Comparison of ENCODE assay signal across 33 cellular contexts in genomic region chr3:53091011-53091410, GRCh38.
"Had no signal": no experiment of that assay in that cellular context is flagged by ENCODE, and none has a peak within 500 bp of the region (broad histone marks: within the 10 kb centered on the region; RNA-seq: fewer than 3 reads in every experiment).

No MANE protein-coding gene starts in this region.

- H3K9me3 ChIP-seq: ascending aorta, breast epithelium had no signal

- H3K4me1 Mint-ChIP-seq: activated B cell treated with CpG ODN at 0.5 μM for 24 hours; activated T-helper 17 cell treated with anti-CD3 and anti-CD28 coated beads, Interleukin-2, amount 50 U/mL, for 72 hours; brain; endodermal cell; T-helper 17 cell had no signal

- H3K4me1 ChIP-seq: ascending aorta, breast epithelium had no signal

- H3K27me3 ChIP-seq: ascending aorta, breast epithelium had no signal

- H3K27ac Mint-ChIP-seq: activated B cell treated with CpG ODN at 0.5 μM for 24 hours; activated CD8-positive, alpha-beta T cell treated with anti-CD3 and anti-CD28 coated beads for 36 hours; activated naive CD8-positive, alpha-beta T cell; activated T-helper 17 cell treated with anti-CD3 and anti-CD28 coated beads, Interleukin-2, amount 50 U/mL, for 72 hours; brain; endodermal cell; T-helper 2 cell treated with Interferon-gamma antibody and Interleukin-4, amounts not matched to agents 5 μg/mL and 100 μg/mL, for 36 hours had no signal

- H3K36me3 ChIP-seq: breast epithelium, cardiac muscle cell, WERI-Rb-1 had no signal

- ATAC-seq: activated CD4-positive, CD25-positive, alpha-beta regulatory T cell treated with anti-CD3 and anti-CD28 coated beads, Interleukin-2, amount 50 U/mL, for 24 hours; activated CD8-positive, alpha-beta T cell treated with anti-CD3 and anti-CD28 coated beads for 36 hours; activated T-cell treated with anti-CD3 and anti-CD28 coated beads, Interleukin-2, amount 50 U/mL, for 4 hours; activated T-helper 17 cell treated with anti-CD3 and anti-CD28 coated beads, Interleukin-2, amount 50 U/mL, for 72 hours; esophagus mucosa; T-helper 17 cell had no signal

- FAIRE-seq: colon, frontal cortex had no signal

- H3K4me3 Mint-ChIP-seq: activated B cell treated with CpG ODN at 0.5 μM for 24 hours; activated CD8-positive, alpha-beta T cell treated with anti-CD3 and anti-CD28 coated beads for 36 hours; activated naive CD8-positive, alpha-beta T cell; activated T-cell treated with anti-CD3 and anti-CD28 coated beads, Interleukin-2, amount 50 U/mL, for 4 hours; activated T-helper 17 cell treated with anti-CD3 and anti-CD28 coated beads, Interleukin-2, amount 50 U/mL, for 72 hours; brain; endodermal cell; T-helper 17 cell; T-helper 2 cell treated with Interferon-gamma antibody and Interleukin-4, amounts not matched to agents 5 μg/mL and 100 μg/mL, for 36 hours had no signal

- H3K4me3 ChIP-seq: ascending aorta, breast epithelium, cardiac muscle cell had no signal

- H3K27ac ChIP-seq: ascending aorta, breast epithelium, cardiac muscle cell, WERI-Rb-1 had no signal

- DNase-seq: activated B cell treated with CpG ODN at 0.5 μM for 24 hours; activated CD4-positive, alpha-beta T cell treated with anti-CD3 and anti-CD28 coated beads for 48 hours; activated CD4-positive, alpha-beta T cell treated with anti-CD3 and anti-CD28 coated beads, Interleukin-2, amount 50 U/mL, for 1 hour; activated CD4-positive, alpha-beta T cell treated with anti-CD3 and anti-CD28 coated beads, Interleukin-2, amount 50 U/mL, for 48 hours; activated CD8-positive, alpha-beta memory T cell treated with anti-CD3 and anti-CD28 coated beads for 24 hours; activated CD8-positive, alpha-beta T cell treated with anti-CD3 and anti-CD28 coated beads for 36 hours; activated effector memory CD4-positive, alpha-beta T cell treated with Interleukin-2 at 50 U/mL for 16 hours; activated gamma-delta T cell treated with Interleukin-2 at 50 U/mL for 16 hours; activated naive CD4-positive, alpha-beta T cell treated with anti-CD3 and anti-CD28 coated beads, Interleukin-2, amount 50 U/mL, for 16 hours; activated naive CD4-positive, alpha-beta T cell treated with Interleukin-2 at 50 U/mL for 16 hours; activated T-cell treated with anti-CD3 and anti-CD28 coated beads, Interleukin-2, amount 50 U/mL, for 4 hours; central memory CD4-positive, alpha-beta T cell; cerebellar nuclear complex; cortex of kidney; effector memory CD4-positive, alpha-beta T cell; endodermal cell; foreskin fibroblast; head of caudate nucleus; T-helper 1 cell; T-helper 17 cell; T1000; WERI-Rb-1 had no signal

- H3K9me3 Mint-ChIP-seq: activated B cell treated with CpG ODN at 0.5 μM for 24 hours; activated CD8-positive, alpha-beta T cell treated with anti-CD3 and anti-CD28 coated beads for 36 hours; activated T-cell treated with anti-CD3 and anti-CD28 coated beads, Interleukin-2, amount 50 U/mL, for 4 hours; activated T-helper 17 cell treated with anti-CD3 and anti-CD28 coated beads, Interleukin-2, amount 50 U/mL, for 72 hours; brain; endodermal cell; T-helper 2 cell treated with Interferon-gamma antibody and Interleukin-4, amounts not matched to agents 5 μg/mL and 100 μg/mL, for 36 hours had no signal

- H3K27me3 Mint-ChIP-seq: activated B cell treated with CpG ODN at 0.5 μM for 24 hours; activated CD8-positive, alpha-beta T cell treated with anti-CD3 and anti-CD28 coated beads for 36 hours; activated naive CD8-positive, alpha-beta T cell; activated T-helper 17 cell treated with anti-CD3 and anti-CD28 coated beads, Interleukin-2, amount 50 U/mL, for 72 hours; brain; T-helper 17 cell had no signal
